In genomic region chr3:100183608-100184125, GRCh38 we compare ENCODE assay signal across 37 cellular contexts.
"Had no signal": no experiment of that assay in that cellular context is flagged by ENCODE, and none has a peak within 500 bp of the region (broad histone marks: within the 10 kb centered on the region; RNA-seq: fewer than 3 reads in every experiment).

No MANE protein-coding gene starts in this region.

- DNase-seq: activated CD4-positive, alpha-beta T cell treated with anti-CD3 and anti-CD28 coated beads, Interleukin-2, amount 10 ng/mL, durations not matched to agents 24 days and 14 days; activated CD4-positive, alpha-beta T cell treated with anti-CD3 and anti-CD28 coated beads, Interleukin-2, amount 50 U/mL, for 4 hours; activated CD4-positive, CD25-positive, alpha-beta regulatory T cell; activated CD8-positive, alpha-beta T cell treated with anti-CD3 and anti-CD28 coated beads for 36 hours; activated effector memory CD4-positive, alpha-beta T cell treated with anti-CD3 and anti-CD28 coated beads, Interleukin-2, amount 50 U/mL, for 16 hours; activated naive CD4-positive, alpha-beta T cell; activated naive CD4-positive, alpha-beta T cell treated with anti-CD3 and anti-CD28 coated beads, Interleukin-2, amount 50 U/mL, for 16 hours; activated naive CD8-positive, alpha-beta T cell treated with anti-CD3 and anti-CD28 coated beads for 36 hours; activated T-cell treated with anti-CD3 and anti-CD28 coated beads, Interleukin-2, amount 50 U/mL, for 1 hour; activated T-cell treated with anti-CD3 and anti-CD28 coated beads, Interleukin-2, amount 50 U/mL, for 72 hours; amniotic stem cell; aorta; brain microvascular endothelial cell; MM.1S; MV-4-11; NCI-H1092 treated with DMSO at 0.1 percent for 48 hours; NCI-H1417; NCI-H146; NCI-H187; NCI-H2029 treated with DMSO at 0.1 percent for 48 hours; NCI-H2107; NCI-H2171; NCI-H446; NCI-H510A treated with DMSO at 0.1 percent for 48 hours; NCI-H748 treated with DMSO at 0.1 percent for 48 hours; NK-92 treated with Interleukin-12 subunit alpha and Interleukin-12 subunit beta, amount 100 ng/mL, for 24 hours; PC-9; SIG-M5; T-helper 1 cell; T-helper 2 cell; T-helper 9 cell had no signal

- H3K36me3 ChIP-seq: brain microvascular endothelial cell had no signal

- ATAC-seq: activated CD8-positive, alpha-beta T cell treated with anti-CD3 and anti-CD28 coated beads for 36 hours; activated T-cell treated with anti-CD3 and anti-CD28 coated beads, Interleukin-2, amount 50 U/mL, for 72 hours; activated T-helper 17 cell treated with anti-CD3 and anti-CD28 coated beads, Interleukin-2, amount 50 U/mL, for 72 hours; Right ventricle myocardium inferior; SK-N-SH treated with all-trans-retinoic acid at 6 μM for 48 hours had no signal

- H3K27ac ChIP-seq: brain microvascular endothelial cell, KMS-11, PC-9, RWPE1, VCaP had no signal

- H3K4me3 ChIP-seq: PC-9 had no signal

- H3K27me3 ChIP-seq: brain microvascular endothelial cell had no signal
